5 cellular contexts compared by ENCODE assay signal in genomic region chr9:85208666-85209065, GRCh38.
"Had no signal": no experiment of that assay in that cellular context is flagged by ENCODE, and none has a peak within 500 bp of the region (broad histone marks: within the 10 kb centered on the region; RNA-seq: fewer than 3 reads in every experiment).

No MANE protein-coding gene starts in this region.

- DNase-seq: H9, HCEC 1CT, IMR-90 had no signal

- H3K4me2 ChIP-seq: GM23338 had no signal

- ATAC-seq: GM23338, K562 had no signal

- H2AFZ ChIP-seq: GM23338 had no signal

- H3K4me3 ChIP-seq: GM23338, K562 had no signal
